ENCODE assay signal across 20 cellular contexts in genomic region chr13:86856996-86857395, GRCh38.
A peak's percentile ranks its signal among the peaks of the same experiment; 100 is the strongest.
DNase-seq lines count a peak whose midpoint lies in the region; ATAC-seq and TF ChIP-seq lines count a peak whose summit lies in the region.
"Had no signal": no experiment of that assay in that cellular context is flagged by ENCODE, and none has a peak within 500 bp of the region (broad histone marks: within the 10 kb centered on the region; RNA-seq: fewer than 3 reads in every experiment).

No MANE protein-coding gene starts in this region.

- no peak overlapping the region for H3K23ac ChIP-seq in mesenchymal stem cell (ENCODE audit: low read length in 2 of 2)

- no peak overlapping the region for H4K91ac ChIP-seq in mesenchymal stem cell (ENCODE audit: low read length)

- H3K4me1 ChIP-seq in GM23248 (ENCODE audit: insufficient read depth), result no peaks in the 10 kb centered on the region
- H3K4me1 ChIP-seq in mesenchymal stem cell (ENCODE audit: control insufficient read depth, insufficient read depth, low read depth, low read length), result no peaks in the 10 kb centered on the region
- H3K4me1 ChIP-seq: parathyroid adenoma, spleen had no signal

- H3F3A ChIP-seq in GM23248 (ENCODE audit: insufficient read depth), result no peaks in the 10 kb centered on the region

- H3K9me3 ChIP-seq in GM23248 (ENCODE audit: low read depth) (no peaks in the 10 kb centered on the region), mesenchymal stem cell (ENCODE audit: control insufficient read depth, low read length) (no peaks in the 10 kb centered on the region)

- DNase-seq in GM23248 (peak; percentile 10), NCI-H226 (peak; percentile 72), choroid plexus epithelial cell (ENCODE audit: low read depth) (peak; percentile 84), mesenchymal stem cell (peak; percentile 26), T-helper 9 cell (no peak), DMS79 (lab: John Stamatoyannopoulos, UW) (no peak), GM10266 (ENCODE audit: extremely low spot score) (no peak)
- DNase-seq: activated CD4-positive, CD25-positive, alpha-beta regulatory T cell; activated naive CD8-positive, alpha-beta T cell treated with anti-CD3 and anti-CD28 coated beads, Interleukin-2, amount 50 U/mL, for 24 hours; COR-L47; Karpas-422; naive thymus-derived CD8-positive, alpha-beta T cell; NCI-H1436 treated with DMSO at 0.1 percent for 48 hours; NCI-H446; Right ventricle myocardium superior; spleen had no signal

- H4K8ac ChIP-seq in mesenchymal stem cell (ENCODE audit: low read length), result no peak overlapping the region

- TF ChIP-seq CTCF in choroid plexus epithelial cell (conservative IDR thresholded peaks at IDR 0.05; ENCODE audit: low read depth, low read length) (no peak), GM10266 (IDR thresholded peaks at IDR 0.05; ENCODE audit: control insufficient read depth, insufficient read depth, low read depth, missing control alignments) (no peak)

- no peaks in the 10 kb centered on the region for H3K79me2 ChIP-seq in GM23248 (ENCODE audit: insufficient read depth)
- H3K79me2 ChIP-seq: parathyroid adenoma had no signal

- H3K9ac ChIP-seq in GM23248, result no peak overlapping the region
- H3K9ac ChIP-seq in mesenchymal stem cell (ENCODE audit: low read length), result no peak overlapping the region
- H3K9ac ChIP-seq: parathyroid adenoma had no signal

- in situ Hi-C loops in GM23248 (cut with MboI), result no loop called here

- no peaks in the 10 kb centered on the region for H3K79me1 ChIP-seq in mesenchymal stem cell (replicated peaks; ENCODE audit: low read length, poor library complexity, severe bottlenecking)

- H3K9me2 ChIP-seq in GM23248 (ENCODE audit: insufficient read depth), result no peaks in the 10 kb centered on the region

- H4K20me1 ChIP-seq in GM23248 (ENCODE audit: insufficient read depth), result no peaks in the 10 kb centered on the region

- H3K27me3 ChIP-seq in GM23248 (replicated peaks; ENCODE audit: insufficient read depth) (no peaks in the 10 kb centered on the region), mesenchymal stem cell (ENCODE audit: control insufficient read depth in 1 of 2, insufficient read depth in 1 of 2, low read length in 2 of 2) (no peaks in the 10 kb centered on the region)
- H3K27me3 ChIP-seq: spleen had no signal

- no peak overlapping the region for H2BK120ac ChIP-seq in mesenchymal stem cell (ENCODE audit: low read depth, low read length)

- no peak overlapping the region for H3K4ac ChIP-seq in mesenchymal stem cell (ENCODE audit: low read depth in 1 of 2, low read length in 2 of 2)

- no peak overlapping the region for H2BK5ac ChIP-seq in mesenchymal stem cell (ENCODE audit: low read depth, low read length, poor library complexity, severe bottlenecking)

- peak overlapping the region in 1 of 2 experiments; percentile 1 for H3K18ac ChIP-seq in mesenchymal stem cell (ENCODE audit: low read depth in 1 of 2, low read length in 2 of 2)

- H3K14ac ChIP-seq in mesenchymal stem cell (ENCODE audit: low read length in 2 of 2), result no peak overlapping the region

- 53 to 61% methylated on average over 8 of the region's 8 CpGs for WGBS in GM23248 (ENCODE audit: low coverage in 1 of 2, low lambda C conversion rate in 2 of 2, missing lambda C conversion rate in 2 of 2), 2 experiments
- WGBS in mesenchymal stem cell, result 75% methylated on average over 8 of the region's 8 CpGs

- H3K4me3 ChIP-seq in GM23248, result no peak overlapping the region
- no peak overlapping the region for H3K4me3 ChIP-seq in choroid plexus epithelial cell (ENCODE audit: low read depth, low read length)
- no peak overlapping the region for H3K4me3 ChIP-seq in mesenchymal stem cell (ENCODE audit: insufficient read depth in 1 of 2, low read depth in 1 of 2, low read length in 2 of 2)
- H3K4me3 ChIP-seq: GM12878, lung, spleen had no signal

- H3K36me3 ChIP-seq in GM23248 (ENCODE audit: low read depth) (no peaks in the 10 kb centered on the region), mesenchymal stem cell (ENCODE audit: control insufficient read depth in 1 of 2, insufficient read depth in 2 of 2, low read depth in 1 of 2, low read length in 2 of 2) (no peaks in the 10 kb centered on the region)
- H3K36me3 ChIP-seq: spleen had no signal

- no peak overlapping the region for H2BK12ac ChIP-seq in mesenchymal stem cell (ENCODE audit: low read length in 2 of 2)

- no peak overlapping the region for H2BK15ac ChIP-seq in mesenchymal stem cell (ENCODE audit: low read depth, poor library complexity, severe bottlenecking)

- H2AK5ac ChIP-seq in mesenchymal stem cell (ENCODE audit: low read length, severe bottlenecking), result no peak overlapping the region

- H2AFZ ChIP-seq in GM23248 (no peak overlapping the region), mesenchymal stem cell (ENCODE audit: low read depth, low read length) (no peak overlapping the region)
- H2AFZ ChIP-seq: parathyroid adenoma had no signal

- H3K4me2 ChIP-seq in GM23248 (ENCODE audit: unreplicated experiment) (no peak overlapping the region), mesenchymal stem cell (ENCODE audit: low read length, poor library complexity, severe bottlenecking) (no peak overlapping the region)

- no peak overlapping the region for H3K27ac ChIP-seq in GM23248
- H3K27ac ChIP-seq in mesenchymal stem cell (ENCODE audit: low read length, poor library complexity, severe bottlenecking), result no peak overlapping the region
- H3K27ac ChIP-seq: parathyroid adenoma, spleen had no signal

- no peak for ATAC-seq in GM19395 (IDR thresholded peaks at IDR 0.05; ENCODE audit: unreplicated experiment)
- ATAC-seq: activated naive CD8-positive, alpha-beta T cell treated with anti-CD3 and anti-CD28 coated beads, Interleukin-2, amount 50 U/mL, for 24 hours; GM12878; naive thymus-derived CD8-positive, alpha-beta T cell had no signal

Comparison
In these comparisons a context has a peak if more than half of its experiments do, and no peak if none do; other contexts are left out.
1. DNase-seq: peak in GM23248 (single experiment), NCI-H226 (single experiment), choroid plexus epithelial cell (single experiment) and mesenchymal stem cell (single experiment); none in T-helper 9 cell (single experiment), DMS79 (single experiment) and GM10266 (single experiment).